Comparison of ENCODE assay signal across 8 cellular contexts in the genomic region with DNA sequence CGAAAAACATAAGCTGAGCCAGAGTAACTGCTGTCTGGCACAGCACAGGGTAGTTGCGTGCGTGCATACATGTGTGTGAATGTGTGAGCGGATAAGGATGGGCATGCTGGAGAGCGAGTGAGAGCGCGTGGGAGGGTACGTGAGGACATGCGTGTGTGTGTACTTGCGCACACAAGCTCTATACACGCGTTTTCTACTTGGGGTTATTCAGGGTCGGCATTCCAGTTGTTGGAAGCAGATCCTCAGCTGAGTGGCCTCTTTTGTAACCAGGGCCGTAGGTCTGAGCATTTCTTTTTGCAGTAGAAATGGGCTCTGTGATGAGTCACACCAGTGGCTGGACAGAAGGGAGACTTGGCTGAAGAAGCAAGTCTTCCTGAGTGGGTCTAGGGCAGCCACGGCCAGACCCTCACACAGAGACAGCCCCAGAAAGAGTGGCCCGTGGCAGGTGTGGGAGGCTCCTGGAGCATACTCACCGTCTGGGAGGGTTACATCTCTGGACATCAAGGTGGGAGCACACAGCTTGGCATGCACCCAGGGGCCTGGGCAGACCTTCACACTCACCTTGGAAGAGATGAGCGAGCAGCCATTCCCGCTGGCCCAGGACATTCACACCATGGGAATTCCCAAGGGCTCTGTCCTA.
DNase-seq lines count a peak whose midpoint lies in the region; ATAC-seq and TF ChIP-seq lines count a peak whose summit lies in the region.

No MANE protein-coding gene starts in this region.

- no peak for TF ChIP-seq CTCF in PC-3 (conservative IDR thresholded peaks at IDR 0.05; ENCODE audit: low read depth, low read length)
- no peak for TF ChIP-seq CTCF in esophagus muscularis mucosa (IDR thresholded peaks at IDR 0.05)

- no TSS peak for BruUV-seq in PC-3 (replicated peaks; lab: Mats Ljungman, UMichigan)

- H2AFZ ChIP-seq in PC-3 (ENCODE audit: low read length): 0 out of 2 replicates have a peak overlapping the region, but pooled peaks have one; percentile 7

- no peaks in the 10 kb centered on the region for H3K79me2 ChIP-seq in PC-3 (ENCODE audit: low read length)

- no peaks in the 10 kb centered on the region for H3K9me2 ChIP-seq in PC-3 (replicated peaks; ENCODE audit: low read length)

- WGBS in esophagus muscularis mucosa: 72% methylated on average over 12 of the region's 19 CpGs

- H3K36me3 ChIP-seq in PC-3 (ENCODE audit: low read depth, low read length): no peaks in the 10 kb centered on the region
- H3K36me3 ChIP-seq in esophagus muscularis mucosa: no peaks in the 10 kb centered on the region

- H3K9me3 ChIP-seq in PC-3 (ENCODE audit: low read length) (no peaks in the 10 kb centered on the region), esophagus muscularis mucosa (no peaks in the 10 kb centered on the region)

- no peak for TF ChIP-seq POLR2A in esophagus muscularis mucosa (IDR thresholded peaks at IDR 0.05; ENCODE audit: low read depth)

- H3K27me3 ChIP-seq in PC-3 (ENCODE audit: low read length) (no peaks in the 10 kb centered on the region), esophagus muscularis mucosa (no peaks in the 10 kb centered on the region)

- CTCF ChIA-PET in PC-3 (lab: Charles Lee): interaction anchor here (0.6 to 1.2 kb wide), 6 partner anchors 13 to 417 kb away, joined by 3 to 7 read pairs (median 4); no protein-coding TSS in a partner anchor

- POLR2A ChIA-PET in PC-3 (lab: Charles Lee; ENCODE audit: unreplicated experiment): no interaction called here

- H3K27ac ChIP-seq in PC-3 (ENCODE audit: low read length) (peak overlapping the region; percentile 95), esophagus muscularis mucosa (replicated peaks in 1 of 4) (peak overlapping the region; percentile 64 to 82 (median 78))

- DNase-seq in AG20443 (ENCODE audit: low spot score) (peak; percentile 88), PC-3 (peak; percentile 66), esophagus muscularis mucosa (ENCODE audit: extremely low spot score) (no peak), non-pigmented ciliary epithelial cell (ENCODE audit: low read depth) (peak; percentile 49), putamen (ENCODE audit: low spot score) (no peak), SW 1271 (lab: John Stamatoyannopoulos, UW) (no peak)
- DNase-seq in stimulated activated CD4-positive, alpha-beta T cell treated with anti-CD3 and anti-CD28 coated beads, Interleukin-4, amount 100 ng/mL, for 4 hours: no peak
- DNase-seq in activated CD4-positive, alpha-beta T cell treated with anti-CD3 and anti-CD28 coated beads, Interleukin-2, amount 50 U/mL, for 48 hours: no peak

- peak; percentile 11 for TF ChIP-seq EP300 in esophagus muscularis mucosa (IDR thresholded peaks at IDR 0.05)

- no peaks in the 10 kb centered on the region for H4K20me1 ChIP-seq in PC-3 (ENCODE audit: low read length)

- peak overlapping the region; percentile 73 for H3K4me2 ChIP-seq in PC-3 (ENCODE audit: low read length)

- peak; percentile 63 for ATAC-seq in PC-3

- H3K4me1 ChIP-seq in PC-3 (ENCODE audit: insufficient read depth, low read length) (peaks cover 24% of the 10 kb centered on the region), esophagus muscularis mucosa (peaks cover 19 to 61% (median 56%) of the 10 kb centered on the region in 4 donors)

- H3F3A ChIP-seq in PC-3 (ENCODE audit: low read length, unreplicated experiment): peaks cover 6% of the 10 kb centered on the region

- H3K9ac ChIP-seq in PC-3 (ENCODE audit: low read length): peak overlapping the region; percentile 69

- intact Hi-C loops in PC-3 (cut with micrococcal nuclease): no loop called here
- intact Hi-C loops in esophagus muscularis mucosa (cut with DNase I): no loop called here

- peak overlapping the region; percentile 18; the same call in 1 of the 2 replicates for H3K4me3 ChIP-seq in PC-3 (ENCODE audit: low read length)
- peak overlapping the region in 1 of 4 donors; percentile 5 for H3K4me3 ChIP-seq in esophagus muscularis mucosa

Comparison
In these comparisons a context has a peak if more than half of its experiments do, and no peak if none do; other contexts are left out.
1. DNase-seq: peak in AG20443 (single experiment), PC-3 (single experiment) and non-pigmented ciliary epithelial cell (single experiment); none in esophagus muscularis mucosa (single experiment), putamen (single experiment), stimulated activated CD4-positive, alpha-beta T cell treated with anti-CD3 and anti-CD28 coated beads, Interleukin-4, amount 100 ng/mL, for 4 hours (0 of 2), SW 1271 (0 of 2) and activated CD4-positive, alpha-beta T cell treated with anti-CD3 and anti-CD28 coated beads, Interleukin-2, amount 50 U/mL, for 48 hours (0 of 2).